In genomic region chr2:112710956-112711355, GRCh38 we compare ENCODE assay signal across 1 cellular context.
TF ChIP-seq lines count a peak whose summit lies in the region.

No MANE protein-coding gene starts in this region.

TF ChIP-seq in K562, 482 proteins besides CTCF, POLR2A, EP300 and RAD21:
- TF ChIP-seq MEF2A (IDR thresholded peaks at IDR 0.05; ENCODE audit: control insufficient read depth, low read depth, low read length) (no peak), RBM14 (IDR thresholded peaks at IDR 0.05; ENCODE audit: borderline replicate concordance, insufficient read depth, low read depth, low read length) (no peak), GABPB2 (CRISPR knock-in tag; conservative IDR thresholded peaks at IDR 0.05) (no peak), HIVEP1 (CRISPR knock-in tag; IDR thresholded peaks at IDR 0.05) (no peak), ELK1 (CRISPR knock-in tag; IDR thresholded peaks at IDR 0.05) (no peak), MXI1 (IDR thresholded peaks at IDR 0.05; ENCODE audit: low read depth, low read length) (no peak), FOXO4 (CRISPR knock-in tag; IDR thresholded peaks at IDR 0.05) (no peak), NBN (IDR thresholded peaks at IDR 0.05; ENCODE audit: low read depth) (no peak), TAL1 (IDR thresholded peaks at IDR 0.05) (no peak)
